In genomic region chr15:94168250-94168649, GRCh38 we compare ENCODE assay signal across 1 cellular context.
TF ChIP-seq lines count a peak whose summit lies in the region.

No MANE protein-coding gene starts in this region.

TF ChIP-seq in K562, 482 proteins besides CTCF, POLR2A, EP300 and RAD21:
- TF ChIP-seq HBP1 (CRISPR knock-in tag; IDR thresholded peaks at IDR 0.05) (no peak), CBFB (CRISPR knock-in tag; IDR thresholded peaks at IDR 0.05) (no peak), ZNF24 (IDR thresholded peaks at IDR 0.05) (no peak), PHF21A (IDR thresholded peaks at IDR 0.05; ENCODE audit: borderline replicate concordance, low read depth) (no peak), TCF7L2 (IDR thresholded peaks at IDR 0.05; ENCODE audit: low read depth, low read length) (no peak)
TF ChIP-seq in K562: peak in this region for 0.
